ENCODE assay signal across 9 cellular contexts in genomic region chr17:42153919-42154491, GRCh38. TPM values are rescaled to one million over a fixed set of nuclear protein-coding genes. Genes with fewer than 3 reads are reported as not detected.
DNase-seq lines count a peak whose midpoint lies in the region; ATAC-seq, FAIRE-seq and TF ChIP-seq lines count a peak whose summit lies in the region.
"Had no signal": no experiment of that assay in that cellular context is flagged by ENCODE, and none has a peak within 500 bp of the region (broad histone marks: within the 10 kb centered on the region; RNA-seq: fewer than 3 reads in every experiment).

No MANE protein-coding gene starts in this region.

- no peak for FAIRE-seq in frontal cortex (lab: Jason Lieb, UNC)

- no peak for ATAC-seq in activated T-cell treated with anti-CD3 and anti-CD28 coated beads, Interleukin-2, amount 50 U/mL, for 4 hours
- ATAC-seq in T-helper 17 cell, result no peak

- H3K4me3 ChIP-seq in fibroblast of villous mesenchyme (ENCODE audit: low read depth, low read length) (peak overlapping the region; percentile 96), retinal pigment epithelial cell (ENCODE audit: low read length) (peak overlapping the region; percentile 100)

- peak overlapping the region; percentile 95 for H3K27ac Mint-ChIP-seq in T-helper 17 cell

- peak overlapping the region; percentile 87 for H3K4me3 Mint-ChIP-seq in activated T-cell treated with anti-CD3 and anti-CD28 coated beads, Interleukin-2, amount 50 U/mL, for 4 hours
- H3K4me3 Mint-ChIP-seq in T-helper 17 cell, result peak overlapping the region; percentile 95

- H3K4me1 Mint-ChIP-seq in activated T-cell treated with anti-CD3 and anti-CD28 coated beads, Interleukin-2, amount 50 U/mL, for 4 hours (ENCODE audit: low read depth), result peaks cover 31% of the 10 kb centered on the region
- peaks cover 23% of the 10 kb centered on the region for H3K4me1 Mint-ChIP-seq in T-helper 17 cell

- no peaks in the 10 kb centered on the region for H3K9me3 ChIP-seq in T-helper 17 cell (ENCODE audit: control insufficient read depth, low read length, poor library complexity, severe bottlenecking)

- no peak for DNase-seq in activated T-cell treated with anti-CD3 and anti-CD28 coated beads, Interleukin-2, amount 50 U/mL, for 4 hours
- no peak for DNase-seq in activated T-cell treated with anti-CD3 and anti-CD28 coated beads, Interleukin-2, amount 50 U/mL, for 48 hours
- no peak for DNase-seq in T-helper 17 cell
- DNase-seq in fibroblast of villous mesenchyme (ENCODE audit: low read depth), result peak; percentile 59
- DNase-seq in retinal pigment epithelial cell (ENCODE audit: low read depth), result no peak
- DNase-seq in AG20443 (ENCODE audit: low spot score), result no peak
- no peak for DNase-seq in hepatic stellate cell (ENCODE audit: low spot score)
- DNase-seq in frontal cortex (ENCODE audit: low spot score in 2 of 2), result no peak

- no peak for TF ChIP-seq CTCF in fibroblast of villous mesenchyme (IDR thresholded peaks at IDR 0.05; ENCODE audit: insufficient read depth, low read depth, low read length)
- TF ChIP-seq CTCF in retinal pigment epithelial cell (conservative IDR thresholded peaks at IDR 0.05; ENCODE audit: low read depth, low read length), result no peak

- peaks cover 4% of the 10 kb centered on the region for H3K36me3 Mint-ChIP-seq in activated T-cell treated with anti-CD3 and anti-CD28 coated beads, Interleukin-2, amount 50 U/mL, for 4 hours (ENCODE audit: insufficient read depth)
- H3K36me3 Mint-ChIP-seq in T-helper 17 cell (ENCODE audit: low read depth), result peaks cover 2% of the 10 kb centered on the region

- no peaks in the 10 kb centered on the region for H3K9me3 Mint-ChIP-seq in activated T-cell treated with anti-CD3 and anti-CD28 coated beads, Interleukin-2, amount 50 U/mL, for 4 hours

- no peaks in the 10 kb centered on the region for H3K27me3 Mint-ChIP-seq in activated T-cell treated with anti-CD3 and anti-CD28 coated beads, Interleukin-2, amount 50 U/mL, for 4 hours (ENCODE audit: low read depth)
- no peaks in the 10 kb centered on the region for H3K27me3 Mint-ChIP-seq in T-helper 17 cell

RNA-seq across cellular contexts. Expression of gene RAB5C, which starts 0.8 kb away (rescaled TPM):
- total RNA-seq in activated T-cell treated with anti-CD3 and anti-CD28 coated beads, Interleukin-2, amount 50 U/mL, for 4 hours, result 10 to 100 TPM; 76.5 to 81.0 (median 79.1) TPM
- 10 to 100 TPM; 74.3 to 97.9 TPM for total RNA-seq in T-helper 17 cell
- total RNA-seq in fibroblast of villous mesenchyme, result 68.0 and 83.3 TPM in 2 replicates
- total RNA-seq in frontal cortex, result 39.1 TPM

RNA-seq across cellular contexts. Expression of gene KCNH4, which starts 26.9 kb away (rescaled TPM):
- 1 to 10 TPM; 2.2 to 2.6 (median 2.6) TPM for total RNA-seq in activated T-cell treated with anti-CD3 and anti-CD28 coated beads, Interleukin-2, amount 50 U/mL, for 4 hours
- total RNA-seq in T-helper 17 cell (under 1 TPM; 0.45 to 0.94 TPM), fibroblast of villous mesenchyme (under 0.01 TPM in 1 of 2 replicates, not detected in the other), frontal cortex (0.41 TPM)

RNA-seq across cellular contexts. Expression of gene HCRT, which starts 31.2 kb away (rescaled TPM):
- total RNA-seq in activated T-cell treated with anti-CD3 and anti-CD28 coated beads, Interleukin-2, amount 50 U/mL, for 4 hours, result not detected
- total RNA-seq in T-helper 17 cell, result not detected
- not detected in 2 replicates for total RNA-seq in fibroblast of villous mesenchyme
- 0.41 TPM for total RNA-seq in frontal cortex
- total RNA-seq: left cardiac atrium had no signal

RNA-seq across cellular contexts. Expression of gene HSPB9, which starts 31.4 kb away (rescaled TPM):
- under 1 TPM in 1 of 3 donors, not detected in 2; 0.10 TPM for total RNA-seq in activated T-cell treated with anti-CD3 and anti-CD28 coated beads, Interleukin-2, amount 50 U/mL, for 4 hours
- total RNA-seq in T-helper 17 cell, result not detected
- total RNA-seq in fibroblast of villous mesenchyme, result not detected in 2 replicates
- total RNA-seq in frontal cortex, result under 0.01 TPM

RNA-seq across cellular contexts. Expression of gene KAT2A, which starts 32.8 kb away (rescaled TPM):
- total RNA-seq in activated T-cell treated with anti-CD3 and anti-CD28 coated beads, Interleukin-2, amount 50 U/mL, for 4 hours, result 10 to 100 TPM; 70.1 to 92.5 (median 82.4) TPM
- total RNA-seq in T-helper 17 cell (10 to 100 TPM; 33.3 to 35.5 TPM), fibroblast of villous mesenchyme (10.6 and 13.0 TPM in 2 replicates), frontal cortex (10.2 TPM)
